In the genomic region with DNA sequence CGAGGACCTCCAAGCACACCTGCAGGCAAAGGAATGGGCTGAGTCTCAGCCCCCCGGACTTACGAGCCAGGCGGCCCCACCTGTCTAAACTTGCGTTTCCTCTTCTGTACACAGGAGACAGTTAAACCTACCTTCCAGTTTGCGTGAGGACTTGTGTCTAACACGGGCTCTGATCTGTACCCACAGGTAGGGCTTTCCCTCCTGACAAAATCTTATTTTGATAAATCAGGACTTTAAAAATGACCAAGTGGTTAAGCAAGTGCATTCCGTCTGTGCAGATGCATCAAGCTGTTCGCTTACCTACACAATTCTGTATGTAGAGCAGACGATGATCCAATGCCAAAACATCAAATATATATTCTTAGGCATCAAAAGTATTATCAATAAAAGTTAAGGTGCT, we compare ENCODE assay signal across 14 cellular contexts.
A peak's percentile ranks its signal among the peaks of the same experiment; 100 is the strongest.
DNase-seq lines count a peak whose midpoint lies in the region; ATAC-seq, FAIRE-seq and TF ChIP-seq lines count a peak whose summit lies in the region.
"Had no signal": no experiment of that assay in that cellular context is flagged by ENCODE, and none has a peak within 500 bp of the region (broad histone marks: within the 10 kb centered on the region; RNA-seq: fewer than 3 reads in every experiment).

No MANE protein-coding gene starts in this region.

- POLR2A ChIA-PET in endothelial cell of umbilical vein (lab: Charles Lee): interaction anchor here (0.6 kb wide), 2 partner anchors 21 to 273 kb away, joined by 3 read pairs; no protein-coding TSS in a partner anchor

- CTCF ChIA-PET in endothelial cell of umbilical vein (lab: Charles Lee): interaction anchor here (1.6 to 4.2 kb wide), 2 partner anchors 51 to 350 kb away, joined by 3 to 22 read pairs; no protein-coding TSS in a partner anchor

- H3K27ac Mint-ChIP-seq in type B pancreatic cell: peak overlapping the region; percentile 72

- H3K79me2 ChIP-seq in OCI-LY3 (ENCODE audit: low read length) (no peaks in the 10 kb centered on the region), endothelial cell of umbilical vein (ENCODE audit: control insufficient read depth, insufficient read depth, low read length) (no peaks in the 10 kb centered on the region)

- no peaks in the 10 kb centered on the region for H3K36me3 Mint-ChIP-seq in type B pancreatic cell

- H3K9me3 ChIP-seq in OCI-LY3 (ENCODE audit: insufficient read depth, low read length) (no peaks in the 10 kb centered on the region), endothelial cell of umbilical vein (replicated peaks; ENCODE audit: control insufficient read depth, insufficient read depth, low read length) (no peaks in the 10 kb centered on the region)
- H3K9me3 ChIP-seq: SJSA1 had no signal

- H3K4me1 Mint-ChIP-seq in type B pancreatic cell (ENCODE audit: unreplicated experiment): peaks cover 33% of the 10 kb centered on the region

- H3K36me3 ChIP-seq in OCI-LY3 (replicated peaks; ENCODE audit: low read depth, low read length) (no peaks in the 10 kb centered on the region), endothelial cell of umbilical vein (ENCODE audit: control insufficient read depth in 2 of 2, extremely low read depth in 1 of 2, insufficient read depth in 2 of 2, low read length in 2 of 2) (no peaks in the 10 kb centered on the region)
- H3K36me3 ChIP-seq: SJSA1 had no signal

- no TSS peak for BruUV-seq in endothelial cell of umbilical vein (replicated peaks; lab: Mats Ljungman, UMichigan)

- no peak for ATAC-seq in left cardiac atrium
- ATAC-seq in GM21576 (IDR thresholded peaks at IDR 0.05; ENCODE audit: unreplicated experiment): no peak

- no peak for FAIRE-seq in endothelial cell of umbilical vein (lab: Jason Lieb, UNC)
- FAIRE-seq: K562 had no signal

- H2AFZ ChIP-seq in OCI-LY3 (ENCODE audit: low read depth, low read length) (no peak overlapping the region), endothelial cell of umbilical vein (ENCODE audit: low read depth, low read length) (no peak overlapping the region)

- peaks cover 7% of the 10 kb centered on the region for H3K27me3 Mint-ChIP-seq in type B pancreatic cell

- H3K4me2 ChIP-seq in OCI-LY3 (ENCODE audit: low read length) (peak overlapping the region; percentile 50), endothelial cell of umbilical vein (ENCODE audit: insufficient read depth, low read length) (peak overlapping the region; percentile 32)

- intact Hi-C loops in cardiac septum (cut with DNase I) (no loop called here), left cardiac atrium (cut with DNase I) (no loop called here), endothelial cell of umbilical vein (cut with micrococcal nuclease) (no loop called here)

- DNase-seq in cardiac septum (ENCODE audit: low spot score): peak; percentile 27
- no peak for DNase-seq in left cardiac atrium
- no peak for DNase-seq in endothelial cell of umbilical vein (ENCODE audit: low read depth, low spot score)
- DNase-seq in type B pancreatic cell (ENCODE audit: extremely low spot score, unreplicated experiment): no peak
- DNase-seq in NCI-H187 treated with DMSO at 0.1 percent for 48 hours (lab: John Stamatoyannopoulos, UW): no peak
- no peak for DNase-seq in NCI-H82 (lab: John Stamatoyannopoulos, UW)
- DNase-seq: AML-193, EL, NCI-H1436 treated with DMSO at 0.1 percent for 48 hours, SW 1271 had no signal

- H3K27ac ChIP-seq in OCI-LY3 (ENCODE audit: low read length) (no peak overlapping the region), endothelial cell of umbilical vein (ENCODE audit: insufficient read depth, low read depth, low read length) (peak overlapping the region; percentile 99)
- H3K27ac ChIP-seq: SJSA1 had no signal

- H3K4me3 ChIP-seq in OCI-LY3 (ENCODE audit: low read length) (no peak overlapping the region), endothelial cell of umbilical vein (replicated peaks in 1 of 3; ENCODE audit: insufficient read depth in 1 of 3, low read depth in 1 of 3, low read length in 3 of 3) (no peak overlapping the region)
- H3K4me3 ChIP-seq: K562, SJSA1 had no signal

- dilution Hi-C loops in endothelial cell of umbilical vein (cut with MboI; ENCODE audit: extremely low pct_ligation_motif_present, low sequenced_read_pairs): no loop called here

- TF ChIP-seq POLR2A in endothelial cell of umbilical vein (IDR thresholded peaks at IDR 0.05; ENCODE audit: low read depth, low read length): no peak

- H3K4me3 Mint-ChIP-seq in type B pancreatic cell: no peak overlapping the region

- peaks cover 18% of the 10 kb centered on the region for H3K4me1 ChIP-seq in OCI-LY3 (ENCODE audit: low read length)
- H3K4me1 ChIP-seq in endothelial cell of umbilical vein (ENCODE audit: control insufficient read depth, extremely low read depth, insufficient read depth, low read length): peaks cover 56% of the 10 kb centered on the region

- H4K20me1 ChIP-seq in OCI-LY3 (ENCODE audit: insufficient read depth, low read length) (no peaks in the 10 kb centered on the region), endothelial cell of umbilical vein (replicated peaks; ENCODE audit: control insufficient read depth, extremely low read depth, insufficient read depth, low read length) (no peaks in the 10 kb centered on the region)

- no peak for TF ChIP-seq CTCF in OCI-LY3 (IDR thresholded peaks at IDR 0.05; ENCODE audit: low read depth, low read length)
- no peak for TF ChIP-seq CTCF in endothelial cell of umbilical vein (IDR thresholded peaks at IDR 0.05; ENCODE audit: extremely low read depth in 1 of 2, insufficient read depth in 1 of 2, low read depth in 1 of 2, low read length in 2 of 2)
- TF ChIP-seq CTCF in type B pancreatic cell (conservative IDR thresholded peaks at IDR 0.05): no peak

- no peaks in the 10 kb centered on the region for H3K9me1 ChIP-seq in endothelial cell of umbilical vein (replicated peaks; ENCODE audit: control insufficient read depth, extremely low read depth, insufficient read depth, low read length)

- H3K27me3 ChIP-seq in OCI-LY3 (ENCODE audit: low read depth, low read length) (0 out of 2 replicates have a peak, but pooled peaks cover 3% of the 10 kb centered on the region), endothelial cell of umbilical vein (ENCODE audit: control insufficient read depth in 2 of 2, insufficient read depth in 2 of 2, low read length in 2 of 2) (no peaks in the 10 kb centered on the region)
- H3K27me3 ChIP-seq: SJSA1 had no signal

- no peaks in the 10 kb centered on the region for H3K9me3 Mint-ChIP-seq in type B pancreatic cell

- H3K9ac ChIP-seq in OCI-LY3 (ENCODE audit: low read length) (no peak overlapping the region), endothelial cell of umbilical vein (replicated peaks; ENCODE audit: extremely low read depth, insufficient read depth, low read length) (no peak overlapping the region)

TF ChIP-seq in endothelial cell of umbilical vein, 7 proteins besides CTCF, POLR2A, EP300 and RAD21:
- no peak for TF ChIP-seq FOS (IDR thresholded peaks at IDR 0.05; ENCODE audit: borderline replicate concordance, insufficient read depth, low read length)
- TF ChIP-seq EZH2 (IDR thresholded peaks at IDR 0.05; ENCODE audit: borderline replicate concordance, low read depth, low read length, severe bottlenecking): no peak
- TF ChIP-seq JUN (IDR thresholded peaks at IDR 0.05; ENCODE audit: borderline replicate concordance, insufficient read depth, insufficient read length, low read depth): no peak
- TF ChIP-seq, protein P1, sequence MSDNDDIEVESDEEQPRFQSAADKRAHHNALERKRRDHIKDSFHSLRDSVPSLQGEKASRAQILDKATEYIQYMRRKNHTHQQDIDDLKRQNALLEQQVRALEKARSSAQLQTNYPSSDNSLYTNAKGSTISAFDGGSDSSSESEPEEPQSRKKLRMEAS (IDR thresholded peaks at IDR 0.05; ENCODE audit: insufficient read depth, insufficient read length): no peak
- TF ChIP-seq GATA2 (IDR thresholded peaks at IDR 0.05; ENCODE audit: insufficient read depth, insufficient read length, low read depth, low read length): no peak
- TF ChIP-seq POLR2AphosphoS5 (IDR thresholded peaks at IDR 0.05; ENCODE audit: insufficient read depth, low read depth, low read length): no peak
- no peak for TF ChIP-seq MYC (IDR thresholded peaks at IDR 0.05; ENCODE audit: low read depth, low read length)
